In genomic region chr14:68583527-68584275, GRCh38 we compare ENCODE assay signal across 16 cellular contexts.
DNase-seq lines count a peak whose midpoint lies in the region; ATAC-seq and TF ChIP-seq lines count a peak whose summit lies in the region.
"Had no signal": no experiment of that assay in that cellular context is flagged by ENCODE, and none has a peak within 500 bp of the region (broad histone marks: within the 10 kb centered on the region; RNA-seq: fewer than 3 reads in every experiment).

No MANE protein-coding gene starts in this region.

- TF ChIP-seq RAD21 in HCT116 (IDR thresholded peaks at IDR 0.05; ENCODE audit: low read depth) = no peak

- H3K27ac ChIP-seq in HCT116 (ENCODE audit: low read depth, low read length) (peak overlapping the region; percentile 6; the same call in 1 of the 2 replicates), breast epithelium (peak overlapping the region; percentile 82 to 87), lower lobe of right lung (no peak overlapping the region), skeletal muscle tissue (ENCODE audit: low read depth, low read length) (peak overlapping the region; percentile 67)
- H3K27ac ChIP-seq: SJCRH30 had no signal

- H4K20me1 ChIP-seq in HCT116 (ENCODE audit: insufficient read depth) = no peaks in the 10 kb centered on the region

- peaks cover 60 to 65% of the 10 kb centered on the region in 2 experiments for H3K4me1 ChIP-seq in HCT116 (ENCODE audit: control insufficient read depth in 1 of 2, insufficient read depth in 2 of 2, low read length in 2 of 2)
- H3K4me1 ChIP-seq in breast epithelium = peaks cover 5 to 6% of the 10 kb centered on the region in 2 donors
- H3K4me1 ChIP-seq in lower lobe of right lung = peaks cover 19% of the 10 kb centered on the region
- peaks cover 39 to 44% (median 39%) of the 10 kb centered on the region in 3 donors for H3K4me1 ChIP-seq in skeletal muscle tissue (ENCODE audit: control insufficient read depth in 3 of 3, insufficient read depth in 3 of 3, low read length in 3 of 3)

- no peak overlapping the region for H3K4me3 ChIP-seq in HCT116 (replicated peaks in 1 of 2; ENCODE audit: low read depth in 1 of 2, low read length in 2 of 2)
- H3K4me3 ChIP-seq in breast epithelium = no peak overlapping the region
- no peak overlapping the region for H3K4me3 ChIP-seq in lower lobe of right lung
- peak overlapping the region in 1 of 3 donors; percentile 52 for H3K4me3 ChIP-seq in skeletal muscle tissue (ENCODE audit: low read length in 3 of 3)
- H3K4me3 ChIP-seq: SJCRH30 had no signal

- H3K9me3 ChIP-seq in HCT116 (ENCODE audit: control insufficient read depth in 1 of 2, insufficient read depth in 1 of 2, low read depth in 1 of 2, low read length in 2 of 2) (no peaks in the 10 kb centered on the region), breast epithelium (no peaks in the 10 kb centered on the region), lower lobe of right lung (no peaks in the 10 kb centered on the region), skeletal muscle tissue (ENCODE audit: control insufficient read depth in 3 of 3, low read length in 3 of 3) (no peaks in the 10 kb centered on the region)

- peak overlapping the region; percentile 30; the same call in 1 of the 2 replicates for H3K4me2 ChIP-seq in HCT116 (ENCODE audit: low read length)

- no peaks in the 10 kb centered on the region for H3K79me2 ChIP-seq in HCT116 (ENCODE audit: insufficient read depth, low read length)

- intact Hi-C loops in HCT116 (cut with micrococcal nuclease) (no loop called here), breast epithelium (cut with DNase I; ENCODE audit: low total_unique reads) (no loop called here), lower lobe of right lung (cut with DNase I) (no loop called here)

- TF ChIP-seq CTCF in HCT116 (IDR thresholded peaks at IDR 0.05 in 2 of 3, conservative IDR thresholded peaks at IDR 0.05 in 1 of 3; ENCODE audit: borderline replicate concordance in 1 of 3, insufficient read depth in 1 of 3, low read depth in 2 of 3, low read length in 2 of 3) = no peak
- no peak for TF ChIP-seq CTCF in breast epithelium (IDR thresholded peaks at IDR 0.05)
- no peak for TF ChIP-seq CTCF in lower lobe of right lung (IDR thresholded peaks at IDR 0.05)

- H2AFZ ChIP-seq in HCT116 (ENCODE audit: low read depth, low read length, poor library complexity, severe bottlenecking) = no peak overlapping the region

- CTCF ChIA-PET in HCT116 (lab: Charles Lee) = no interaction called here

- DNase-seq in HCT116 (ENCODE audit: low read depth, low spot score) (no peak), breast epithelium (ENCODE audit: low spot score in 2 of 2) (peak in 1 of 2 donors; percentile 66), lower lobe of right lung (peak; percentile 65), NCI-H446 (lab: John Stamatoyannopoulos, UW) (no peak), D341Med (ENCODE audit: low spot score) (no peak)
- DNase-seq: activated CD8-positive, alpha-beta memory T cell treated with anti-CD3 and anti-CD28 coated beads, Interleukin-2, amount 10 ng/mL, durations not matched to agents 7 days and 5 days; activated effector memory CD4-positive, alpha-beta T cell treated with Interleukin-2 at 50 U/mL for 16 hours; central memory CD4-positive, alpha-beta T cell; effector CD8-positive, alpha-beta T cell; immature natural killer cell; NCI-H1436 treated with DMSO at 0.1 percent for 48 hours; NCI-H510A; SJCRH30 had no signal

- H3K27me3 ChIP-seq in HCT116 (ENCODE audit: insufficient read depth, low read length) (no peaks in the 10 kb centered on the region), breast epithelium (no peaks in the 10 kb centered on the region), lower lobe of right lung (ENCODE audit: low read depth) (no peaks in the 10 kb centered on the region), skeletal muscle tissue (ENCODE audit: control insufficient read depth in 3 of 3, insufficient read depth in 3 of 3, low read length in 3 of 3) (no peaks in the 10 kb centered on the region)
- H3K27me3 ChIP-seq: SJCRH30 had no signal

- H3K36me3 ChIP-seq in HCT116 (ENCODE audit: control insufficient read depth in 1 of 2, insufficient read depth in 2 of 2, low read length in 2 of 2) (no peaks in the 10 kb centered on the region), breast epithelium (no peaks in the 10 kb centered on the region), lower lobe of right lung (no peaks in the 10 kb centered on the region), skeletal muscle tissue (ENCODE audit: control insufficient read depth in 3 of 3, insufficient read depth in 3 of 3, low read length in 3 of 3) (no peaks in the 10 kb centered on the region)
- H3K36me3 ChIP-seq: SJCRH30 had no signal

- BruUV-seq in HCT116 (replicated peaks; lab: Mats Ljungman, UMichigan) = no TSS peak

- POLR2A ChIA-PET in HCT116 (lab: Charles Lee) = interaction anchor here (1.0 to 1.5 kb wide), 3 partner anchors 15 to 206 kb away, joined by 3 read pairs; no protein-coding TSS in a partner anchor

- H3K9me2 ChIP-seq in HCT116 (ENCODE audit: insufficient read depth) = no peaks in the 10 kb centered on the region

- ATAC-seq in HCT116 (peak; percentile 37), lower lobe of right lung (peak; percentile 41 to 62), HG02678 (IDR thresholded peaks at IDR 0.05; ENCODE audit: unreplicated experiment) (no peak)
- ATAC-seq: activated CD8-positive, alpha-beta memory T cell treated with anti-CD3 and anti-CD28 coated beads, Interleukin-2, amount 10 ng/mL, durations not matched to agents 7 days and 5 days; right cardiac atrium had no signal

- RAD21 ChIA-PET in HCT116 (lab: Charles Lee; ENCODE audit: low non-redundant PET in 1 of 2, low total read pairs in 2 of 2, uncharacterized antibody in 2 of 2, unreplicated experiment in 2 of 2) = interaction anchor here in 1 of 2 experiments (0.7 kb wide), 1 partner anchor 125 kb away, joined by 3 read pairs; no protein-coding TSS in a partner anchor

- H3K9ac ChIP-seq in HCT116 (ENCODE audit: low read length) (peak overlapping the region; percentile 14; the same call in 1 of the 2 replicates), skeletal muscle tissue (ENCODE audit: low read depth in 1 of 3, low read length in 3 of 3) (peak overlapping the region in 2 of 3 donors; percentile 13 to 25)

- TF ChIP-seq POLR2A in HCT116 (IDR thresholded peaks at IDR 0.05; ENCODE audit: borderline replicate concordance, extremely low read depth, insufficient read depth, insufficient read length) (no peak), breast epithelium (IDR thresholded peaks at IDR 0.05) (no peak)

TF ChIP-seq in HCT116, 20 proteins besides CTCF, POLR2A, EP300 and RAD21:
- TF ChIP-seq REST (IDR thresholded peaks at IDR 0.05; ENCODE audit: low read depth) (no peak), YY1 (IDR thresholded peaks at IDR 0.05; ENCODE audit: extremely low read depth, insufficient replicate concordance, low read depth, low read length) (no peak), MAX (IDR thresholded peaks at IDR 0.05) (no peak), ZFX (IDR thresholded peaks at IDR 0.05) (no peak; the same call in 1 of the 2 replicates), SP1 (IDR thresholded peaks at IDR 0.05; ENCODE audit: low read depth) (no peak), TCF7L2 (IDR thresholded peaks at IDR 0.05; ENCODE audit: borderline replicate concordance, extremely low read depth, insufficient read depth, insufficient read length) (no peak), EGR1 (IDR thresholded peaks at IDR 0.05; ENCODE audit: low read depth) (no peak), SIN3A (IDR thresholded peaks at IDR 0.05; ENCODE audit: low read depth) (no peak), FOSL1 (IDR thresholded peaks at IDR 0.05; ENCODE audit: low read depth) (no peak)
